In the genomic region with DNA sequence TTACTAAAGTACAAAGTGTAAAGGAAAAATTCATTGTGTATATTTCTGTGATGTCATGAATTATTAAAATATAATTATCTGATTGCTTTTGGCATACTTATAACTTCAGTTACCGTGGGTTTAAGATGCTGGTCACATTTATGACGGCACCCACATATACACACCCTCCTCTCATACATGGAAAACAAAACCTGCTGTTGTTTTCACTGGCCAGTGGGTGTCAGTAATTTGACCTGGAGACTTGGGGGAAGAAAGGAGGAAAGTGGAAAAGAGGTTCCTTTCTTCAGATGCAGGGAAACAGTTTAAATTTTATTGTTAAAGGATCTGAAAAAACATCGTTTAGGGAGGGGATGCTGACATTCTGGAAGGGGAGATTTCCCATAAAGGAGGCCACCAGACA, we compare ENCODE assay signal across 14 cellular contexts. TPM values are rescaled to one million over a fixed set of nuclear protein-coding genes. Genes with fewer than 3 reads are reported as not detected.
DNase-seq lines count a peak whose midpoint lies in the region; ATAC-seq and TF ChIP-seq lines count a peak whose summit lies in the region.
"Had no signal": no experiment of that assay in that cellular context is flagged by ENCODE, and none has a peak within 500 bp of the region (broad histone marks: within the 10 kb centered on the region; RNA-seq: fewer than 3 reads in every experiment).

No MANE protein-coding gene starts in this region.

- no peaks in the 10 kb centered on the region for H3F3A ChIP-seq in Loucy (ENCODE audit: low read depth)

- peak; percentile 35; the same call in 1 of the 2 replicates for TF ChIP-seq CTCF in Loucy (conservative IDR thresholded peaks at IDR 0.05; ENCODE audit: low read length)
- peak; percentile 32 to 56 for TF ChIP-seq CTCF in mammary epithelial cell (conservative IDR thresholded peaks at IDR 0.05 in 1 of 2, IDR thresholded peaks at IDR 0.05 in 1 of 2; ENCODE audit: extremely low read depth in 1 of 2, insufficient read depth in 1 of 2, low read depth in 1 of 2, low read length in 2 of 2)
- TF ChIP-seq CTCF in vagina (IDR thresholded peaks at IDR 0.05): no peak

- H3K36me3 ChIP-seq in Loucy (ENCODE audit: insufficient read depth, low read length) (no peaks in the 10 kb centered on the region), mammary epithelial cell (ENCODE audit: insufficient read depth, low read length) (no peaks in the 10 kb centered on the region), vagina (no peaks in the 10 kb centered on the region)

- H3K4me1 Mint-ChIP-seq in activated CD4-positive, alpha-beta T cell treated with anti-CD3 and anti-CD28 coated beads, Interleukin-2, amount 10 ng/mL, durations not matched to agents 7 days and 5 days: no peaks in the 10 kb centered on the region
- H3K4me1 Mint-ChIP-seq: stimulated activated naive CD8-positive, alpha-beta T cell treated with anti-CD3 and anti-CD28 coated beads, Interleukin-15, amount 100 ng/mL, for 72 hours had no signal

- ATAC-seq in left lobe of liver: peak; percentile 80
- ATAC-seq: CD8-positive, alpha-beta T cell; stimulated activated naive CD8-positive, alpha-beta T cell treated with anti-CD3 and anti-CD28 coated beads, Interleukin-15, amount 100 ng/mL, for 72 hours had no signal

- H3K9me3 Mint-ChIP-seq in activated CD4-positive, alpha-beta T cell treated with anti-CD3 and anti-CD28 coated beads, Interleukin-2, amount 10 ng/mL, durations not matched to agents 7 days and 5 days: peaks cover 11% of the 10 kb centered on the region

- H3K27ac Mint-ChIP-seq in activated CD4-positive, alpha-beta T cell treated with anti-CD3 and anti-CD28 coated beads, Interleukin-2, amount 10 ng/mL, durations not matched to agents 7 days and 5 days: no peak overlapping the region
- H3K27ac Mint-ChIP-seq: activated naive CD8-positive, alpha-beta T cell; CD8-positive, alpha-beta T cell had no signal

- peaks cover 23% of the 10 kb centered on the region; the same call in 1 of the 2 replicates for H3K9me3 ChIP-seq in Loucy (ENCODE audit: insufficient read depth, low read depth, low read length)
- H3K9me3 ChIP-seq in mammary epithelial cell (replicated peaks; ENCODE audit: insufficient read depth, low read length): peaks cover 2% of the 10 kb centered on the region
- H3K9me3 ChIP-seq in vagina: no peaks in the 10 kb centered on the region

- BruUV-seq in mammary epithelial cell (replicated peaks; lab: Mats Ljungman, UMichigan): no TSS peak

- H3K79me2 ChIP-seq in Loucy (ENCODE audit: insufficient read depth, low read length) (no peaks in the 10 kb centered on the region), mammary epithelial cell (ENCODE audit: insufficient read depth, low read length) (no peaks in the 10 kb centered on the region)

- no peak overlapping the region for H3K4me3 ChIP-seq in Loucy (ENCODE audit: low read length, poor library complexity, severe bottlenecking)
- peak overlapping the region; percentile 6 to 17 (median 7) for H3K4me3 ChIP-seq in mammary epithelial cell (replicated peaks in 1 of 3; ENCODE audit: insufficient read depth in 1 of 3, low read depth in 2 of 3, low read length in 3 of 3)
- no peak overlapping the region for H3K4me3 ChIP-seq in vagina

- intact Hi-C loops in mammary epithelial cell (cut with micrococcal nuclease): loop anchor here (1.0 to 2.0 kb wide), 3 partner anchors 47 to 285 kb away; no protein-coding TSS in a partner anchor
- intact Hi-C loops in vagina (cut with DNase I): no loop called here

- H3K27me3 Mint-ChIP-seq in activated CD4-positive, alpha-beta T cell treated with anti-CD3 and anti-CD28 coated beads, Interleukin-2, amount 10 ng/mL, durations not matched to agents 7 days and 5 days: no peaks in the 10 kb centered on the region
- H3K27me3 Mint-ChIP-seq: activated naive CD8-positive, alpha-beta T cell; stimulated activated naive CD8-positive, alpha-beta T cell treated with anti-CD3 and anti-CD28 coated beads, Interleukin-15, amount 100 ng/mL, for 72 hours had no signal

- H3K36me3 Mint-ChIP-seq in activated CD4-positive, alpha-beta T cell treated with anti-CD3 and anti-CD28 coated beads, Interleukin-2, amount 10 ng/mL, durations not matched to agents 7 days and 5 days (ENCODE audit: low read depth): no peaks in the 10 kb centered on the region
- H3K36me3 Mint-ChIP-seq: activated naive CD8-positive, alpha-beta T cell; CD8-positive, alpha-beta T cell had no signal

- H3K9me2 ChIP-seq in Loucy (replicated peaks; ENCODE audit: low read depth, low read length): no peaks in the 10 kb centered on the region

- POLR2A ChIA-PET in activated CD4-positive, alpha-beta T cell treated with anti-CD3 and anti-CD28 coated beads, Interleukin-2, amount 10 ng/mL, durations not matched to agents 7 days and 5 days (lab: Charles Lee): no interaction called here

- TF ChIP-seq POLR2A in vagina (IDR thresholded peaks at IDR 0.05): no peak

- DNase-seq in mammary epithelial cell (no peak), left lobe of liver (ENCODE audit: low spot score) (no peak), vagina (ENCODE audit: extremely low spot score in 2 of 2) (no peak), NCI-H1105 (lab: John Stamatoyannopoulos, UW) (no peak)
- no peak for DNase-seq in activated CD4-positive, alpha-beta T cell treated with anti-CD3 and anti-CD28 coated beads, Interleukin-2, amount 10 ng/mL, durations not matched to agents 7 days and 5 days
- DNase-seq in activated effector memory CD4-positive, alpha-beta T cell treated with Interleukin-2 at 50 U/mL for 16 hours: no peak
- DNase-seq: CD8-positive, alpha-beta T cell; NCI-H187 treated with DMSO at 0.1 percent for 48 hours; NCI-H524 treated with DMSO at 0.1 percent for 48 hours; stimulated activated naive CD8-positive, alpha-beta T cell treated with anti-CD3 and anti-CD28 coated beads, Interleukin-15, amount 100 ng/mL, for 72 hours; T-helper 2 cell had no signal

- dilution Hi-C loops in mammary epithelial cell (cut with HindIII; ENCODE audit: low sequenced_read_pairs): loop anchor here (5.0 kb wide), 1 partner anchor 102 kb away; no protein-coding TSS in a partner anchor

- H3K4me1 ChIP-seq in Loucy (ENCODE audit: insufficient read depth, low read length, poor library complexity, severe bottlenecking) (peaks cover 8% of the 10 kb centered on the region), mammary epithelial cell (ENCODE audit: insufficient read depth, low read length) (peaks cover 16% of the 10 kb centered on the region), vagina (peaks cover 21% of the 10 kb centered on the region)

- no peak overlapping the region for H3K4me3 Mint-ChIP-seq in activated CD4-positive, alpha-beta T cell treated with anti-CD3 and anti-CD28 coated beads, Interleukin-2, amount 10 ng/mL, durations not matched to agents 7 days and 5 days
- H3K4me3 Mint-ChIP-seq: activated naive CD8-positive, alpha-beta T cell; CD8-positive, alpha-beta T cell; stimulated activated naive CD8-positive, alpha-beta T cell treated with anti-CD3 and anti-CD28 coated beads, Interleukin-15, amount 100 ng/mL, for 72 hours had no signal

- no peaks in the 10 kb centered on the region for H4K20me1 ChIP-seq in Loucy (ENCODE audit: insufficient read depth, low read length, poor library complexity, severe bottlenecking)
- no peaks in the 10 kb centered on the region for H4K20me1 ChIP-seq in mammary epithelial cell (ENCODE audit: insufficient read depth, low read length)

- peak overlapping the region; percentile 80 for H3K27ac ChIP-seq in mammary epithelial cell (ENCODE audit: insufficient read depth, low read depth, low read length)
- H3K27ac ChIP-seq in vagina: peak overlapping the region; percentile 45

- H3K9ac ChIP-seq in Loucy (ENCODE audit: low read depth, low read length, poor library complexity, severe bottlenecking) (no peak overlapping the region), mammary epithelial cell (ENCODE audit: insufficient read depth, low read length) (peak overlapping the region; percentile 60)

- H3K4me2 ChIP-seq in Loucy (ENCODE audit: low read depth, low read length, poor library complexity, severe bottlenecking): no peak overlapping the region
- peak overlapping the region; percentile 52 for H3K4me2 ChIP-seq in mammary epithelial cell (ENCODE audit: insufficient read depth, low read depth, low read length)

- in situ Hi-C loops in mammary epithelial cell (cut with MboI; ENCODE audit: low sequenced_read_pairs in 2 of 2): loop anchor here in 1 of 2 donors (25.0 kb wide), 1 partner anchor 278 kb away; no protein-coding TSS in a partner anchor

- H2AFZ ChIP-seq in Loucy (ENCODE audit: low read length) (no peak overlapping the region), mammary epithelial cell (ENCODE audit: low read depth, low read length) (peak overlapping the region; percentile 50)

- CTCF ChIA-PET in mammary epithelial cell (lab: Charles Lee; ENCODE audit: low non-redundant PET): no interaction called here
- CTCF ChIA-PET in activated CD4-positive, alpha-beta T cell treated with anti-CD3 and anti-CD28 coated beads, Interleukin-2, amount 10 ng/mL, durations not matched to agents 7 days and 5 days (lab: Charles Lee): no interaction called here

- 7% methylated on average over 3 of the region's 3 CpGs for WGBS in mammary epithelial cell (ENCODE audit: low coverage, missing lambda C conversion rate)

- no peaks in the 10 kb centered on the region for H3K27me3 ChIP-seq in Loucy (ENCODE audit: insufficient read depth, low read length, poor library complexity, severe bottlenecking)
- H3K27me3 ChIP-seq in mammary epithelial cell (ENCODE audit: insufficient read depth, low read length): no peaks in the 10 kb centered on the region
- H3K27me3 ChIP-seq in vagina: no peaks in the 10 kb centered on the region

RNA-seq across cellular contexts. Expression of gene BBOX1, which starts 0.7 kb away (rescaled TPM):
- total RNA-seq in mammary epithelial cell (1 to 10 TPM; 1.9 to 2.0 TPM), left lobe of liver (22.6 TPM), vagina (53.0 TPM)
- polyA plus RNA-seq in mammary epithelial cell: 0.37 TPM
- not detected for polyA minus RNA-seq in mammary epithelial cell
- total RNA-seq in activated CD4-positive, alpha-beta T cell treated with anti-CD3 and anti-CD28 coated beads, Interleukin-2, amount 10 ng/mL, durations not matched to agents 7 days and 5 days: not detected
- total RNA-seq: CD8-positive, alpha-beta T cell; LHCN-M2 had no signal

RNA-seq across cellular contexts. Expression of gene FIBIN, which starts 46.0 kb away (rescaled TPM):
- 10 to 100 TPM in 1 of 2 donors, 1 to 10 TPM in 1; 3.4 to 18.0 TPM for total RNA-seq in mammary epithelial cell
- polyA plus RNA-seq in mammary epithelial cell: 0.77 TPM
- not detected for polyA minus RNA-seq in mammary epithelial cell
- 0.91 TPM for total RNA-seq in left lobe of liver
- total RNA-seq in vagina: 118 TPM
- total RNA-seq in activated CD4-positive, alpha-beta T cell treated with anti-CD3 and anti-CD28 coated beads, Interleukin-2, amount 10 ng/mL, durations not matched to agents 7 days and 5 days: not detected
- total RNA-seq: CD8-positive, alpha-beta T cell had no signal

Comparison
In these comparisons a context has a peak if more than half of its experiments do, and no peak if none do; other contexts are left out.
1. H3K4me3 ChIP-seq: peak in mammary epithelial cell (3 of 3); none in Loucy (single experiment) and vagina (0 of 2).
2. CTCF ChIP-seq: peak in Loucy (single experiment) and mammary epithelial cell (2 of 2); none in vagina (0 of 3).